Comparison of ENCODE assay signal across 8 cellular contexts in genomic region chrX:155263854-155264628, GRCh38. TPM values are rescaled to one million over a fixed set of nuclear protein-coding genes. Genes with fewer than 3 reads are reported as not detected.
DNase-seq lines count a peak whose midpoint lies in the region; ATAC-seq and TF ChIP-seq lines count a peak whose summit lies in the region.

A gene with protein sequence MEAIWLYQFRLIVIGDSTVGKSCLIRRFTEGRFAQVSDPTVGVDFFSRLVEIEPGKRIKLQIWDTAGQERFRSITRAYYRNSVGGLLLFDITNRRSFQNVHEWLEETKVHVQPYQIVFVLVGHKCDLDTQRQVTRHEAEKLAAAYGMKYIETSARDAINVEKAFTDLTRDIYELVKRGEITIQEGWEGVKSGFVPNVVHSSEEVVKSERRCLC (minus strand): TSS chrX:155264491. CDS start chrX:155264288, 203 bp downstream.

- no peaks in the 10 kb centered on the region for H3K79me2 ChIP-seq in ACC112 (ENCODE audit: control insufficient read depth, insufficient read depth, low read length, unreplicated experiment)

- WGBS in lower leg skin, 2 donors, result 3 to 34% methylated on average over 15 to 57 of the region's 58 CpGs

- intact Hi-C loops in lower leg skin (cut with DNase I; ENCODE audit: low total_unique reads), result no loop called here

- H3K27ac ChIP-seq in ACC112 (ENCODE audit: low read depth, low read length), result no peak within 1 kb of the TSS

- TF ChIP-seq CTCF in lower leg skin (IDR thresholded peaks at IDR 0.05), result no peak

- TF ChIP-seq POLR2A in lower leg skin (IDR thresholded peaks at IDR 0.05), result no peak

- DNase-seq in NCI-H2196 (lab: John Stamatoyannopoulos, UW; ENCODE audit: unreplicated experiment) (peak; percentile 41), dermis blood vessel endothelial cell (peak; percentile 27), lower leg skin (ENCODE audit: low spot score in 2 of 2) (peak; percentile 12 to 82)
- DNase-seq in activated CD4-positive, alpha-beta T cell treated with anti-CD3 and anti-CD28 coated beads, Interleukin-2, amount 50 U/mL, for 1 hour, result peak; percentile 67
- peak; percentile 20 to 45 (median 41) for DNase-seq in stimulated activated CD4-positive, alpha-beta T cell treated with anti-CD3 and anti-CD28 coated beads, TNF-alpha, amount 100 ng/mL, for 1 hour (ENCODE audit: low read depth in 3 of 3, low spot score in 1 of 3)

- no peaks in the 10 kb centered on the region for H3K27me3 ChIP-seq in ACC112 (ENCODE audit: insufficient read depth, low read length)

- ATAC-seq in GM18519 (IDR thresholded peaks at IDR 0.05; ENCODE audit: low FRiP score, unreplicated experiment) (peak; percentile 94), HG03060 (IDR thresholded peaks at IDR 0.05; ENCODE audit: low read depth, unreplicated experiment) (peak; percentile 83)

- no peaks in the 10 kb centered on the region for H3K36me3 ChIP-seq in ACC112 (ENCODE audit: insufficient read depth, low read length)

- H2AFZ ChIP-seq in ACC112 (ENCODE audit: low read length, unreplicated experiment), result no peak within 1 kb of the TSS

- no peaks in the 10 kb centered on the region for H3K4me1 ChIP-seq in ACC112 (ENCODE audit: control insufficient read depth, insufficient read depth, low read length, unreplicated experiment)

- peak within 1 kb of the TSS; percentile 78 for H3K4me3 ChIP-seq in ACC112 (ENCODE audit: low read depth, low read length)
- no peak within 1 kb of the TSS for H3K4me3 ChIP-seq in lower leg skin (ENCODE audit: low read depth, poor library complexity, severe bottlenecking)

RNA-seq across cellular contexts. Expression of the gene that starts here (rescaled TPM):
- total RNA-seq in dermis blood vessel endothelial cell (0.14 and 0.17 TPM in 2 replicates), lower leg skin (under 1 TPM; 0.08 to 0.23 (median 0.15) TPM)

Comparison
In these comparisons a context has a peak if more than half of its experiments do, and no peak if none do; other contexts are left out.
1. Peak in DNase-seq in dermis blood vessel endothelial cell; RNA of the gene not detected or under 1 TPM.
2. Peak in DNase-seq in lower leg skin; RNA of the gene not detected or under 1 TPM.